ENCODE assay signal across 8 cellular contexts in the genomic region with DNA sequence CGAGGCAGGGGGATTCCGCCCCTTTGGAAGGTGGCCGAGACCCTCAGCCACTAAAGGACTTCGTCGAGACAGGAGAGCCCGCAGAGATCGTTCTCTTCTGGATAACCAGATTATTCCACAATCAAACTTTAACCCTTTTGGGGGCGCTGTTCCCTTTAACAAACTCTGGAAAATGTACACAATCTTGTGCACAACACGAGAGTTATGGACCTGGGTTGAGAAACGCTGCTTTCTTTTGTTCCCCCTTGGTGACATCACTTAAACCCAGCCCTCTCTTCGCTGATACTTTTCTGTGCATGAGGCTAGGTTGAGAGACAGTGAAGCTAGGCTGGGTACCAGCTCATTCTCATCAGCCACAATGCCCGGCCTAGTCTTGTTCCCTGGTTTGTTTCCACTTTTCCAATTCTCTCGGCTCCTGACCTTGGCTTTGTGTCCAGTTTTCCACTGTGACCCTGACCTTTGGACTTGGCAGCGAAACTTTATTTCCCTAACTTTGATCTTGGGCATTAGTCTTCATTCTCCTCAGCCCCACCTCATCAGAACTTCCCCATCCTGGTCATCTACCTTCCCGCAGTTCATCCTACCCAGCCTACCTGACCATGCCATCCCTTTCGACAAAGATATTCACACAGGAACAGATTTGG. TPM values are rescaled to one million over a fixed set of nuclear protein-coding genes. Genes with fewer than 3 reads are reported as not detected.
DNase-seq lines count a peak whose midpoint lies in the region; ATAC-seq and TF ChIP-seq lines count a peak whose summit lies in the region.

No MANE protein-coding gene starts in this region.

- RAD21 ChIA-PET in HCT116 (lab: Charles Lee; ENCODE audit: low non-redundant PET in 1 of 2, low total read pairs in 2 of 2, uncharacterized antibody in 2 of 2, unreplicated experiment in 2 of 2): interaction anchor here in 1 of 2 experiments (0.7 kb wide), 1 partner anchor 266 kb away, joined by 3 read pairs; no protein-coding TSS in a partner anchor

- no peaks in the 10 kb centered on the region; the same call in 1 of the 2 replicates for H4K20me1 ChIP-seq in HCT116 (ENCODE audit: insufficient read depth)

- no peaks in the 10 kb centered on the region for H3K27me3 ChIP-seq in HCT116 (ENCODE audit: insufficient read depth, low read length)
- H3K27me3 ChIP-seq in colonic mucosa: no peaks in the 10 kb centered on the region

- DNase-seq in activated T-cell treated with anti-CD3 and anti-CD28 coated beads for 4 hours: peak; percentile 39
- no peak for DNase-seq in activated T-cell treated with anti-CD3 and anti-CD28 coated beads, Interleukin-2, amount 50 U/mL, for 48 hours
- DNase-seq in HCT116 (ENCODE audit: low read depth, low spot score): peak; percentile 59
- peak; percentile 84 for DNase-seq in NAMALWA (ENCODE audit: low spot score)
- peak; percentile 87 for DNase-seq in SK-MEL-5 (ENCODE audit: low read depth, low spot score)
- DNase-seq in colonic mucosa: peak; percentile 80
- DNase-seq in left kidney (ENCODE audit: low read depth, low spot score): peak; percentile 96

- no peaks in the 10 kb centered on the region for H3K9me2 ChIP-seq in HCT116 (ENCODE audit: insufficient read depth)

- H3K27ac ChIP-seq in HCT116 (ENCODE audit: low read depth, low read length) (peak overlapping the region; percentile 57), colonic mucosa (peak overlapping the region; percentile 87)

- H3K79me2 ChIP-seq in HCT116 (ENCODE audit: insufficient read depth, low read length): peaks cover 41% of the 10 kb centered on the region

- peak overlapping the region; percentile 94 for H3K4me3 Mint-ChIP-seq in stimulated activated naive CD8-positive, alpha-beta T cell treated with anti-CD3 and anti-CD28 coated beads, Interleukin-15, Interleukin-2, amounts not matched to agents 100 ng/mL and 50 ng/mL, for 24 hours

- H3K9me3 Mint-ChIP-seq in stimulated activated naive CD8-positive, alpha-beta T cell treated with anti-CD3 and anti-CD28 coated beads, Interleukin-15, Interleukin-2, amounts not matched to agents 100 ng/mL and 50 ng/mL, for 24 hours: no peaks in the 10 kb centered on the region

- H3K4me2 ChIP-seq in HCT116 (ENCODE audit: low read length): peak overlapping the region; percentile 100

- H3K36me3 ChIP-seq in HCT116 (ENCODE audit: control insufficient read depth in 1 of 2, insufficient read depth in 2 of 2, low read length in 2 of 2) (peaks cover 2 to 15% of the 10 kb centered on the region in 2 experiments; a peak in 1 of 4 replicates), colonic mucosa (no peaks in the 10 kb centered on the region)

- H3K4me1 ChIP-seq in HCT116 (ENCODE audit: control insufficient read depth in 1 of 2, insufficient read depth in 2 of 2, low read length in 2 of 2): peaks cover 0 to 21% of the 10 kb centered on the region in 2 experiments; a peak in 3 of 4 replicates
- peaks cover 10% of the 10 kb centered on the region for H3K4me1 ChIP-seq in colonic mucosa

- peaks cover 31% of the 10 kb centered on the region for H3K36me3 Mint-ChIP-seq in stimulated activated naive CD8-positive, alpha-beta T cell treated with anti-CD3 and anti-CD28 coated beads, Interleukin-15, Interleukin-2, amounts not matched to agents 100 ng/mL and 50 ng/mL, for 24 hours (ENCODE audit: low read depth)

- no TSS peak for BruUV-seq in HCT116 (replicated peaks; lab: Mats Ljungman, UMichigan)

- POLR2A ChIA-PET in HCT116 (lab: Charles Lee): no interaction called here

- peak; percentile 48 for ATAC-seq in HCT116

- H3K4me3 ChIP-seq in HCT116 (replicated peaks in 1 of 2; ENCODE audit: low read depth in 1 of 2, low read length in 2 of 2): peak overlapping the region; percentile 72 to 98
- peak overlapping the region; percentile 95 for H3K4me3 ChIP-seq in colonic mucosa

- H3K9ac ChIP-seq in HCT116 (ENCODE audit: low read length) (peak overlapping the region; percentile 94), colonic mucosa (ENCODE audit: low read depth in 2 of 2, low read length in 2 of 2) (peak overlapping the region; percentile 93 to 96)

- H3K27me3 Mint-ChIP-seq in stimulated activated naive CD8-positive, alpha-beta T cell treated with anti-CD3 and anti-CD28 coated beads, Interleukin-15, Interleukin-2, amounts not matched to agents 100 ng/mL and 50 ng/mL, for 24 hours: no peaks in the 10 kb centered on the region

- TF ChIP-seq CTCF in HCT116 (IDR thresholded peaks at IDR 0.05 in 2 of 3, conservative IDR thresholded peaks at IDR 0.05 in 1 of 3; ENCODE audit: borderline replicate concordance in 1 of 3, insufficient read depth in 1 of 3, low read depth in 2 of 3, low read length in 2 of 3): peak; percentile 55 to 73 (median 58); a peak in 4 of 6 replicates
- TF ChIP-seq CTCF in colonic mucosa (IDR thresholded peaks at IDR 0.05): peak; percentile 37

- peak; percentile 64 for TF ChIP-seq RAD21 in HCT116 (IDR thresholded peaks at IDR 0.05; ENCODE audit: low read depth)

- in situ Hi-C loops in SK-MEL-5 (cut with HindIII; ENCODE audit: low pct_unique_long_range_greater_than_20kb, low sequenced_read_pairs): no loop called here

- intact Hi-C loops in HCT116 (cut with micrococcal nuclease) (loop anchor here (1.0 to 5.0 kb wide), 3 partner anchors 297 to 488 kb away; no protein-coding TSS in a partner anchor), colonic mucosa (cut with DNase I) (loop anchor here (10.0 kb wide), 1 partner anchor 460 kb away; no protein-coding TSS in a partner anchor)

- CTCF ChIA-PET in HCT116 (lab: Charles Lee): interaction anchor here (1.2 kb wide), 1 partner anchor 62 kb away, joined by 3 read pairs; no protein-coding TSS in a partner anchor

- no peaks in the 10 kb centered on the region for H3K9me3 ChIP-seq in HCT116 (ENCODE audit: control insufficient read depth in 1 of 2, insufficient read depth in 1 of 2, low read depth in 1 of 2, low read length in 2 of 2)
- no peaks in the 10 kb centered on the region for H3K9me3 ChIP-seq in colonic mucosa

- H3K4me1 Mint-ChIP-seq in stimulated activated naive CD8-positive, alpha-beta T cell treated with anti-CD3 and anti-CD28 coated beads, Interleukin-15, Interleukin-2, amounts not matched to agents 100 ng/mL and 50 ng/mL, for 24 hours (ENCODE audit: low read depth): peaks cover 66% of the 10 kb centered on the region

- H2AFZ ChIP-seq in HCT116 (ENCODE audit: low read depth, low read length, poor library complexity, severe bottlenecking): peak overlapping the region; percentile 97

- no peak for TF ChIP-seq POLR2A in HCT116 (IDR thresholded peaks at IDR 0.05; ENCODE audit: borderline replicate concordance, extremely low read depth, insufficient read depth, insufficient read length)

- peak overlapping the region; percentile 89 for H3K27ac Mint-ChIP-seq in stimulated activated naive CD8-positive, alpha-beta T cell treated with anti-CD3 and anti-CD28 coated beads, Interleukin-15, Interleukin-2, amounts not matched to agents 100 ng/mL and 50 ng/mL, for 24 hours

TF ChIP-seq in HCT116, 20 proteins besides CTCF, POLR2A, EP300 and RAD21:
- TF ChIP-seq EZH2 (IDR thresholded peaks at IDR 0.05) (no peak), CBX3 (IDR thresholded peaks at IDR 0.05; ENCODE audit: low read depth) (no peak), ZNF274 (IDR thresholded peaks at IDR 0.05; ENCODE audit: low read depth, low read length) (no peak), SP1 (IDR thresholded peaks at IDR 0.05; ENCODE audit: low read depth) (no peak), EZH2phosphoT487 (IDR thresholded peaks at IDR 0.05; ENCODE audit: borderline replicate concordance) (no peak)
TF ChIP-seq in HCT116: peak in this region for 0.

RNA-seq across cellular contexts. Expression of a gene that starts 0.8 kb away (rescaled TPM):
- 41.5 TPM for total RNA-seq in HCT116 (2021; ENCODE audit: unreplicated experiment)
- polyA plus RNA-seq in HCT116 (2012): 19.6 and 26.5 TPM in 2 replicates
- 78.6 and 82.0 TPM in 2 replicates for total RNA-seq in SK-MEL-5 (2014; rRNA removed; shearing (Covaris generic))
- 60.8 and 75.5 TPM in 2 replicates for polyA plus RNA-seq in SK-MEL-5 (2015; cell fraction: cytosol; rRNA removed)
- polyA plus RNA-seq in SK-MEL-5 (2015; cell fraction: nucleus; rRNA removed): 143 and 158 TPM in 2 replicates
- 10 to 100 TPM; 29.8 to 44.6 TPM for total RNA-seq in colonic mucosa

Comparison
In these comparisons a context has a peak if more than half of its experiments do, and no peak if none do; other contexts are left out.
1. DNase-seq: peak in activated T-cell treated with anti-CD3 and anti-CD28 coated beads for 4 hours (single experiment), HCT116 (single experiment), NAMALWA (single experiment), SK-MEL-5 (single experiment), colonic mucosa (single experiment) and left kidney (single experiment); none in activated T-cell treated with anti-CD3 and anti-CD28 coated beads, Interleukin-2, amount 50 U/mL, for 48 hours (0 of 2).